In the genomic region with DNA sequence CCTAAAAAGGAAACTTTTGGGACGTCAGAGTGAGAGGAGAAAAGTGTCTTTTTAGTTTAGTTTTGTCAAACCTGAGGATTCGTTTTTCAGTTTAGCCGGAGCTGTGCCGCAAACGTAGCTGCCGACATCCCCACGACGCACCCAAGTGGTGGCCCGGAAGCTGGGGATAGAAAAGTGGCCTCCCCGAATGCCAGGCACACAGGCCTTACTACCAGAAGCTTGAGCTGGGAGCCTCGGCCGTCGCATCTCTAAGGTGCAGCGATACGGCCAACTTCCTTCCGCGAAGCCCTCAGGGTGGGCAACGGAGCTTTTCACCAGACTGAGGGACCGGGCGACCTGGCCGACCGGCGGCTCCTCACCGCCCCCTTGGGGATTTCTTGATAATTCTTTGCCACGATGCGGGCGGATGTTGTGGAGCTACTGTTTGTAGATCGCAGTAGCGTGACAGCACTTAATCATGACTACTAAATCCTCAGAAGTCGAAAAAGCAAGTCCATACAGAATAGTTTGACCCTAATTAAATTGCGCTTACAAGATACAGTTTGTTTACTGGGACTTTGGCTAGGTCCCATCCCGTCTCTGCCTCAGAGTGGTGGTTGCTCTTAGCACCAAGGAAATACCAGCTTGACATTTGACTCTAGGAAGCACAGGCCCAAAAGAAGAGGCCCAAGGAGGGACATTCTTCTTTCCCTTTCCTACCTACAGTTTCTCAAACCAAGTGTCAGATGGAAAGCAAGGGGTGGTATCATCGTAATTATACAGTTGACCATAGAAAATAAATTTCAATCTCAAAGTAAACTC, we compare ENCODE assay signal across 1 cellular context.
TF ChIP-seq lines count a peak whose summit lies in the region.

No MANE protein-coding gene starts in this region.

TF ChIP-seq in HEK293, 187 proteins besides CTCF, POLR2A, EP300 and RAD21 (continued from another document and continues in another):
- TF ChIP-seq ZNF580 (tag by site-specific recombination; IDR thresholded peaks at IDR 0.05) (peak; percentile 85; the same call in 1 of the 2 replicates), ZNF701 (tag by site-specific recombination; IDR thresholded peaks at IDR 0.05) (0 out of 2 replicates have a peak, but pooled peaks have one; percentile 27), ZNF558 (tag by site-specific recombination; IDR thresholded peaks at IDR 0.05) (peak; percentile 34; the same call in 1 of the 2 replicates), ZNF707 (tag by site-specific recombination; IDR thresholded peaks at IDR 0.05) (no peak), HIC1 (tag by site-specific recombination; IDR thresholded peaks at IDR 0.05) (peak; percentile 67; the same call in 1 of the 2 replicates), ZNF629 (tag by site-specific recombination; IDR thresholded peaks at IDR 0.05) (no peak), ZNF335 (tag by site-specific recombination; conservative IDR thresholded peaks at IDR 0.05) (peak; percentile 84), BCL11B (tag by site-specific recombination; IDR thresholded peaks at IDR 0.05; ENCODE audit: low read depth) (0 out of 2 replicates have a peak, but pooled peaks have one; percentile 37), ZNF394 (tag by site-specific recombination; IDR thresholded peaks at IDR 0.05; ENCODE audit: borderline replicate concordance) (peak; percentile 13; the same call in 1 of the 2 replicates), ZBTB17 (tag by site-specific recombination; IDR thresholded peaks at IDR 0.05) (peak; percentile 92), ZBTB20 (tag by site-specific recombination; IDR thresholded peaks at IDR 0.05) (no peak; the same call in 1 of the 2 replicates), ZNF518A (tag by site-specific recombination; conservative IDR thresholded peaks at IDR 0.05; ENCODE audit: low read depth) (peak; percentile 28; the same call in 1 of the 2 replicates), ZNF544 (tag by site-specific recombination; IDR thresholded peaks at IDR 0.05) (no peak), ZNF138 (tag by site-specific recombination; IDR thresholded peaks at IDR 0.05; ENCODE audit: borderline replicate concordance) (0 out of 2 replicates have a peak, but pooled peaks have one; percentile 7), OSR2 (tag by site-specific recombination; IDR thresholded peaks at IDR 0.05) (peak; percentile 100), ZNF791 (tag by site-specific recombination; IDR thresholded peaks at IDR 0.05) (no peak), PBX3 (CRISPR knock-in tag; IDR thresholded peaks at IDR 0.05) (peak; percentile 65; the same call in 1 of the 2 replicates), ZNF24 (tag by site-specific recombination; IDR thresholded peaks at IDR 0.05) (no peak), ZNF501 (tag by site-specific recombination; IDR thresholded peaks at IDR 0.05) (peak; percentile 91), ZEB2 (tag by site-specific recombination; IDR thresholded peaks at IDR 0.05) (peak; percentile 83), KLF8 (tag by site-specific recombination; IDR thresholded peaks at IDR 0.05) (peak; percentile 10; the same call in 1 of the 2 replicates), BCL11A (tag by site-specific recombination; IDR thresholded peaks at IDR 0.05; ENCODE audit: low read depth) (no peak), ZFHX2 (tag by site-specific recombination; conservative IDR thresholded peaks at IDR 0.05) (no peak), ZIC2 (tag by site-specific recombination; IDR thresholded peaks at IDR 0.05) (no peak), ZNF654 (tag by site-specific recombination; IDR thresholded peaks at IDR 0.05; ENCODE audit: low read depth) (peak; percentile 48), MEIS1 (CRISPR knock-in tag; IDR thresholded peaks at IDR 0.05; ENCODE audit: borderline replicate concordance) (no peak), ZNF600 (tag by site-specific recombination; IDR thresholded peaks at IDR 0.05) (peak; percentile 71)
- TF ChIP-seq, protein P1, sequence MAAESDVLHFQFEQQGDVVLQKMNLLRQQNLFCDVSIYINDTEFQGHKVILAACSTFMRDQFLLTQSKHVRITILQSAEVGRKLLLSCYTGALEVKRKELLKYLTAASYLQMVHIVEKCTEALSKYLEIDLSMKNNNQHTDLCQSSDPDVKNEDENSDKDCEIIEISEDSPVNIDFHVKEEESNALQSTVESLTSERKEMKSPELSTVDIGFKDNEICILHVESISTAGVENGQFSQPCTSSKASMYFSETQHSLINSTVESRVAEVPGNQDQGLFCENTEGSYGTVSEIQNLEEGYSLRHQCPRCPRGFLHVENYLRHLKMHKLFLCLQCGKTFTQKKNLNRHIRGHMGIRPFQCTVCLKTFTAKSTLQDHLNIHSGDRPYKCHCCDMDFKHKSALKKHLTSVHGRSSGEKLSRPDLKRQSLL (tag by site-specific recombination; IDR thresholded peaks at IDR 0.05), result peak; percentile 47; the same call in 1 of the 2 replicates
- TF ChIP-seq, protein P2, sequence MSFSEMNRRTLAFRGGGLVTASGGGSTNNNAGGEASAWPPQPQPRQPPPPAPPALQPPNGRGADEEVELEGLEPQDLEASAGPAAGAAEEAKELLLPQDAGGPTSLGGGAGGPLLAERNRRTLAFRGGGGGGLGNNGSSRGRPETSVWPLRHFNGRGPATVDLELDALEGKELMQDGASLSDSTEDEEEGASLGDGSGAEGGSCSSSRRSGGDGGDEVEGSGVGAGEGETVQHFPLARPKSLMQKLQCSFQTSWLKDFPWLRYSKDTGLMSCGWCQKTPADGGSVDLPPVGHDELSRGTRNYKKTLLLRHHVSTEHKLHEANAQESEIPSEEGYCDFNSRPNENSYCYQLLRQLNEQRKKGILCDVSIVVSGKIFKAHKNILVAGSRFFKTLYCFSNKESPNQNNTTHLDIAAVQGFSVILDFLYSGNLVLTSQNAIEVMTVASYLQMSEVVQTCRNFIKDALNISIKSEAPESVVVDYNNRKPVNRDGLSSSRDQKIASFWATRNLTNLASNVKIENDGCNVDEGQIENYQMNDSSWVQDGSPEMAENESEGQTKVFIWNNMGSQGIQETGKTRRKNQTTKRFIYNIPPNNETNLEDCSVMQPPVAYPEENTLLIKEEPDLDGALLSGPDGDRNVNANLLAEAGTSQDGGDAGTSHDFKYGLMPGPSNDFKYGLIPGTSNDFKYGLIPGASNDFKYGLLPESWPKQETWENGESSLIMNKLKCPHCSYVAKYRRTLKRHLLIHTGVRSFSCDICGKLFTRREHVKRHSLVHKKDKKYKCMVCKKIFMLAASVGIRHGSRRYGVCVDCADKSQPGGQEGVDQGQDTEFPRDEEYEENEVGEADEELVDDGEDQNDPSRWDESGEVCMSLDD (tag by site-specific recombination; IDR thresholded peaks at IDR 0.05), result peak; percentile 83
- TF ChIP-seq, protein P3, sequence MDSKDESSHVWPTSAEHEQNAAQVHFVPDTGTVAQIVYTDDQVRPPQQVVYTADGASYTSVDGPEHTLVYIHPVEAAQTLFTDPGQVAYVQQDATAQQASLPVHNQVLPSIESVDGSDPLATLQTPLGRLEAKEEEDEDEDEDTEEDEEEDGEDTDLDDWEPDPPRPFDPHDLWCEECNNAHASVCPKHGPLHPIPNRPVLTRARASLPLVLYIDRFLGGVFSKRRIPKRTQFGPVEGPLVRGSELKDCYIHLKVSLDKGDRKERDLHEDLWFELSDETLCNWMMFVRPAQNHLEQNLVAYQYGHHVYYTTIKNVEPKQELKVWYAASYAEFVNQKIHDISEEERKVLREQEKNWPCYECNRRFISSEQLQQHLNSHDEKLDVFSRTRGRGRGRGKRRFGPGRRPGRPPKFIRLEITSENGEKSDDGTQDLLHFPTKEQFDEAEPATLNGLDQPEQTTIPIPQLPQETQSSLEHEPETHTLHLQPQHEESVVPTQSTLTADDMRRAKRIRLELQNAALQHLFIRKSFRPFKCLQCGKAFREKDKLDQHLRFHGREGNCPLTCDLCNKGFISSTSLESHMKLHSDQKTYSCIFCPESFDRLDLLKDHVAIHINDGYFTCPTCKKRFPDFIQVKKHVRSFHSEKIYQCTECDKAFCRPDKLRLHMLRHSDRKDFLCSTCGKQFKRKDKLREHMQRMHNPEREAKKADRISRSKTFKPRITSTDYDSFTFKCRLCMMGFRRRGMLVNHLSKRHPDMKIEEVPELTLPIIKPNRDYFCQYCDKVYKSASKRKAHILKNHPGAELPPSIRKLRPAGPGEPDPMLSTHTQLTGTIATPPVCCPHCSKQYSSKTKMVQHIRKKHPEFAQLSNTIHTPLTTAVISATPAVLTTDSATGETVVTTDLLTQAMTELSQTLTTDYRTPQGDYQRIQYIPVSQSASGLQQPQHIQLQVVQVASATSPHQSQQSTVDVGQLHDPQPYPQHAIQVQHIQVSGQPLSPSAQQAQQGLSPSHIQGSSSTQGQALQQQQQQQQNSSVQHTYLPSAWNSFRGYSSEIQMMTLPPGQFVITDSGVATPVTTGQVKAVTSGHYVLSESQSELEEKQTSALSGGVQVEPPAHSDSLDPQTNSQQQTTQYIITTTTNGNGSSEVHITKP (tag by site-specific recombination; IDR thresholded peaks at IDR 0.05), result peak; percentile 89
- TF ChIP-seq, protein P4, sequence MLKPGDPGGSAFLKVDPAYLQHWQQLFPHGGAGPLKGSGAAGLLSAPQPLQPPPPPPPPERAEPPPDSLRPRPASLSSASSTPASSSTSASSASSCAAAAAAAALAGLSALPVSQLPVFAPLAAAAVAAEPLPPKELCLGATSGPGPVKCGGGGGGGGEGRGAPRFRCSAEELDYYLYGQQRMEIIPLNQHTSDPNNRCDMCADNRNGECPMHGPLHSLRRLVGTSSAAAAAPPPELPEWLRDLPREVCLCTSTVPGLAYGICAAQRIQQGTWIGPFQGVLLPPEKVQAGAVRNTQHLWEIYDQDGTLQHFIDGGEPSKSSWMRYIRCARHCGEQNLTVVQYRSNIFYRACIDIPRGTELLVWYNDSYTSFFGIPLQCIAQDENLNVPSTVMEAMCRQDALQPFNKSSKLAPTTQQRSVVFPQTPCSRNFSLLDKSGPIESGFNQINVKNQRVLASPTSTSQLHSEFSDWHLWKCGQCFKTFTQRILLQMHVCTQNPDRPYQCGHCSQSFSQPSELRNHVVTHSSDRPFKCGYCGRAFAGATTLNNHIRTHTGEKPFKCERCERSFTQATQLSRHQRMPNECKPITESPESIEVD (tag by site-specific recombination; IDR thresholded peaks at IDR 0.05), result peak; percentile 73
- TF ChIP-seq, protein P5, sequence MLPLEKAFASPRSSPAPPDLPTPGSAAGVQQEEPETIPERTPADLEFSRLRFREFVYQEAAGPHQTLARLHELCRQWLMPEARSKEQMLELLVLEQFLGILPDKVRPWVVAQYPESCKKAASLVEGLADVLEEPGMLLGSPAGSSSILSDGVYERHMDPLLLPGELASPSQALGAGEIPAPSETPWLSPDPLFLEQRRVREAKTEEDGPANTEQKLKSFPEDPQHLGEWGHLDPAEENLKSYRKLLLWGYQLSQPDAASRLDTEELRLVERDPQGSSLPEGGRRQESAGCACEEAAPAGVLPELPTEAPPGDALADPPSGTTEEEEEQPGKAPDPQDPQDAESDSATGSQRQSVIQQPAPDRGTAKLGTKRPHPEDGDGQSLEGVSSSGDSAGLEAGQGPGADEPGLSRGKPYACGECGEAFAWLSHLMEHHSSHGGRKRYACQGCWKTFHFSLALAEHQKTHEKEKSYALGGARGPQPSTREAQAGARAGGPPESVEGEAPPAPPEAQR (tag by site-specific recombination; IDR thresholded peaks at IDR 0.05), result no peak
